23 cellular contexts compared by ENCODE assay signal in the genomic region with DNA sequence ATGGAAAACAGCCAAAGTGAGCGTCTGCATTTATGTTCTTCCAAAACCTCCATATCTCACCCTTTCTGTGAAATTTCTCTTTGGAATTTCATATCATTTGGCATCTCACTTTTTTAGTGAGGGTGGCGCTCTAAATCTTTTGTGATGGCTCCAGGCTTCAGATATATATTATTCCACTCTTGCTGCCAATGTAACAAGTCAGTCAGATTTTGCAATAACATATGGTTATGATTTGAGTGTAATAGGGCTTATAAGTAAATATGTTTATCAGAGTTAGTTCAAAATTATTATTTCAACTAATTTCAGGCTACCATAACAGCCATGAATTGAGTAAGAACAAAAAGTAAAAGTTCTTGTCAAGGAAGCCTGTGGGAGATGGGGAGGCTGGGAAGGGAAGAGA.
A peak's percentile ranks its signal among the peaks of the same experiment; 100 is the strongest.
DNase-seq lines count a peak whose midpoint lies in the region; ATAC-seq and TF ChIP-seq lines count a peak whose summit lies in the region.
"Had no signal": no experiment of that assay in that cellular context is flagged by ENCODE, and none has a peak within 500 bp of the region (broad histone marks: within the 10 kb centered on the region; RNA-seq: fewer than 3 reads in every experiment).

No MANE protein-coding gene starts in this region.

- in situ Hi-C loops in GM23248 (cut with MboI), result no loop called here

- H3K9me2 ChIP-seq in GM23248 (ENCODE audit: insufficient read depth), result no peaks in the 10 kb centered on the region

- ATAC-seq in SK-N-SH treated with all-trans-retinoic acid at 6 μM for 48 hours (peak; percentile 40; the same call in 2 of the 3 replicates), Right ventricle myocardium superior (ENCODE audit: poor library complexity) (no peak)
- ATAC-seq: A549, GM12878, HepG2, Right ventricle myocardium inferior had no signal

- no peak for TF ChIP-seq CTCF in parathyroid adenoma (IDR thresholded peaks at IDR 0.05)

- no peaks in the 10 kb centered on the region for H4K20me1 ChIP-seq in GM23248 (ENCODE audit: insufficient read depth)
- H4K20me1 ChIP-seq: BLaER1 had no signal

- H3K27me3 ChIP-seq in GM23248 (replicated peaks; ENCODE audit: insufficient read depth), result no peaks in the 10 kb centered on the region
- no peaks in the 10 kb centered on the region for H3K27me3 ChIP-seq in parathyroid adenoma (ENCODE audit: control insufficient read depth, insufficient read depth, low read length)
- H3K27me3 ChIP-seq: BLaER1 had no signal

- 0 out of 2 replicates have a peak, but pooled peaks cover 9% of the 10 kb centered on the region for H3K4me1 ChIP-seq in GM23248 (ENCODE audit: insufficient read depth)
- H3K4me1 ChIP-seq in parathyroid adenoma, result peaks cover 3% of the 10 kb centered on the region
- H3K4me1 ChIP-seq: A549, Caco-2, HAP-1 had no signal

- H3K79me2 ChIP-seq in GM23248 (ENCODE audit: insufficient read depth) (no peaks in the 10 kb centered on the region), parathyroid adenoma (no peaks in the 10 kb centered on the region)

- H3K4me2 ChIP-seq in GM23248 (ENCODE audit: unreplicated experiment), result no peak overlapping the region
- H3K4me2 ChIP-seq in parathyroid adenoma (ENCODE audit: low read length), result no peak overlapping the region
- H3K4me2 ChIP-seq: A549, BLaER1 had no signal

- no peak overlapping the region for H3K9ac ChIP-seq in GM23248
- H3K9ac ChIP-seq in parathyroid adenoma, result peak overlapping the region; percentile 11
- H3K9ac ChIP-seq: BLaER1 had no signal

- H3K27ac ChIP-seq in GM23248, result no peak overlapping the region
- H3K27ac ChIP-seq in parathyroid adenoma, result no peak overlapping the region
- H3K27ac ChIP-seq: A549, BLaER1, HL-60 had no signal

- intact Hi-C loops in Right ventricle myocardium superior (cut with DNase I), result no loop called here

- peak overlapping the region; percentile 51 for H2AFZ ChIP-seq in GM23248
- no peak overlapping the region for H2AFZ ChIP-seq in parathyroid adenoma

- H3F3A ChIP-seq in GM23248 (ENCODE audit: insufficient read depth), result no peaks in the 10 kb centered on the region

- peak; percentile 7 for DNase-seq in GM23248
- DNase-seq in fibroblast of peridontal ligament (ENCODE audit: extremely low read depth), result peak; percentile 82
- DNase-seq in iPS-NIHi11 (ENCODE audit: low spot score), result no peak
- no peak for DNase-seq in activated CD4-positive, alpha-beta T cell treated with anti-CD3 and anti-CD28 coated beads for 4 hours
- no peak for DNase-seq in Right ventricle myocardium superior
- DNase-seq: Caco-2; CD4-positive, alpha-beta T cell; DMS 273 treated with DMSO at 0.1 percent for 48 hours; DND-41; KBM-7; NCI-H1694; NCI-H2081 treated with DMSO at 0.1 percent for 48 hours; NCI-H2171 treated with DMSO at 0.1 percent for 48 hours; NCI-H526 had no signal

- H3K36me3 ChIP-seq in GM23248 (ENCODE audit: low read depth), result no peaks in the 10 kb centered on the region
- H3K36me3 ChIP-seq in parathyroid adenoma (ENCODE audit: control insufficient read depth, insufficient read depth, low read length), result no peaks in the 10 kb centered on the region
- H3K36me3 ChIP-seq: BLaER1, HAP-1 had no signal

- peaks cover 3% of the 10 kb centered on the region for H3K9me3 ChIP-seq in GM23248 (ENCODE audit: low read depth)
- no peaks in the 10 kb centered on the region for H3K9me3 ChIP-seq in parathyroid adenoma (ENCODE audit: control insufficient read depth, low read length)
- H3K9me3 ChIP-seq: A549, BLaER1, Caco-2, HAP-1 had no signal

- 78 to 83% methylated on average over 2 of the region's 2 CpGs for WGBS in GM23248 (ENCODE audit: low coverage in 1 of 2, low lambda C conversion rate in 2 of 2, missing lambda C conversion rate in 2 of 2), 2 experiments

- H3K4me3 ChIP-seq in GM23248 (no peak overlapping the region), parathyroid adenoma (ENCODE audit: low read depth, low read length) (no peak overlapping the region)
- H3K4me3 ChIP-seq: A549, BLaER1, GM12878, HAP-1 had no signal

TF ChIP-seq in SK-N-SH treated with all-trans-retinoic acid at 6 μM for 48 hours, 23 proteins besides CTCF, POLR2A, EP300 and RAD21:
- TF ChIP-seq ZNF8 (CRISPR knock-in tag; IDR thresholded peaks at IDR 0.05) (no peak), ZNF565 (CRISPR knock-in tag; conservative IDR thresholded peaks at IDR 0.05; ENCODE audit: low read depth) (no peak), SNAI2 (CRISPR knock-in tag; IDR thresholded peaks at IDR 0.05) (no peak), CSDC2 (CRISPR knock-in tag; IDR thresholded peaks at IDR 0.05) (no peak), ZC3H10 (CRISPR knock-in tag; IDR thresholded peaks at IDR 0.05) (no peak), ARNTL (CRISPR knock-in tag; IDR thresholded peaks at IDR 0.05; ENCODE audit: borderline replicate concordance, low read depth) (no peak), ZFP3 (CRISPR knock-in tag; IDR thresholded peaks at IDR 0.05) (no peak), TCF4 (CRISPR knock-in tag; IDR thresholded peaks at IDR 0.05; ENCODE audit: borderline replicate concordance) (no peak), TSHZ2 (CRISPR knock-in tag; IDR thresholded peaks at IDR 0.05) (no peak), ZFP30 (CRISPR knock-in tag; IDR thresholded peaks at IDR 0.05) (no peak), OSR1 (CRISPR knock-in tag; IDR thresholded peaks at IDR 0.05) (no peak), ESRRG (CRISPR knock-in tag; IDR thresholded peaks at IDR 0.05) (no peak), GLIS3 (CRISPR knock-in tag; IDR thresholded peaks at IDR 0.05) (no peak)
- TF ChIP-seq, protein P1, sequence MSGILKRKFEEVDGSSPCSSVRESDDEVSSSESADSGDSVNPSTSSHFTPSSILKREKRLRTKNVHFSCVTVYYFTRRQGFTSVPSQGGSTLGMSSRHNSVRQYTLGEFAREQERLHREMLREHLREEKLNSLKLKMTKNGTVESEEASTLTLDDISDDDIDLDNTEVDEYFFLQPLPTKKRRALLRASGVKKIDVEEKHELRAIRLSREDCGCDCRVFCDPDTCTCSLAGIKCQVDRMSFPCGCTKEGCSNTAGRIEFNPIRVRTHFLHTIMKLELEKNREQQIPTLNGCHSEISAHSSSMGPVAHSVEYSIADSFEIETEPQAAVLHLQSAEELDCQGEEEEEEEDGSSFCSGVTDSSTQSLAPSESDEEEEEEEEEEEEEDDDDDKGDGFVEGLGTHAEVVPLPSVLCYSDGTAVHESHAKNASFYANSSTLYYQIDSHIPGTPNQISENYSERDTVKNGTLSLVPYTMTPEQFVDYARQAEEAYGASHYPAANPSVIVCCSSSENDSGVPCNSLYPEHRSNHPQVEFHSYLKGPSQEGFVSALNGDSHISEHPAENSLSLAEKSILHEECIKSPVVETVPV (CRISPR knock-in tag; IDR thresholded peaks at IDR 0.05), result no peak
- TF ChIP-seq, protein P2, sequence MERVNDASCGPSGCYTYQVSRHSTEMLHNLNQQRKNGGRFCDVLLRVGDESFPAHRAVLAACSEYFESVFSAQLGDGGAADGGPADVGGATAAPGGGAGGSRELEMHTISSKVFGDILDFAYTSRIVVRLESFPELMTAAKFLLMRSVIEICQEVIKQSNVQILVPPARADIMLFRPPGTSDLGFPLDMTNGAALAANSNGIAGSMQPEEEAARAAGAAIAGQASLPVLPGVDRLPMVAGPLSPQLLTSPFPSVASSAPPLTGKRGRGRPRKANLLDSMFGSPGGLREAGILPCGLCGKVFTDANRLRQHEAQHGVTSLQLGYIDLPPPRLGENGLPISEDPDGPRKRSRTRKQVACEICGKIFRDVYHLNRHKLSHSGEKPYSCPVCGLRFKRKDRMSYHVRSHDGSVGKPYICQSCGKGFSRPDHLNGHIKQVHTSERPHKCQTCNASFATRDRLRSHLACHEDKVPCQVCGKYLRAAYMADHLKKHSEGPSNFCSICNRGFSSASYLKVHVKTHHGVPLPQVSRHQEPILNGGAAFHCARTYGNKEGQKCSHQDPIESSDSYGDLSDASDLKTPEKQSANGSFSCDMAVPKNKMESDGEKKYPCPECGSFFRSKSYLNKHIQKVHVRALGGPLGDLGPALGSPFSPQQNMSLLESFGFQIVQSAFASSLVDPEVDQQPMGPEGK (CRISPR knock-in tag; IDR thresholded peaks at IDR 0.05; ENCODE audit: borderline replicate concordance), result no peak

Comparison
In these comparisons a context has a peak if more than half of its experiments do, and no peak if none do; other contexts are left out.
1. DNase-seq: peak in GM23248 (single experiment) and fibroblast of peridontal ligament (single experiment); none in iPS-NIHi11 (single experiment), activated CD4-positive, alpha-beta T cell treated with anti-CD3 and anti-CD28 coated beads for 4 hours (0 of 2) and Right ventricle myocardium superior (single experiment).